In the genomic region with DNA sequence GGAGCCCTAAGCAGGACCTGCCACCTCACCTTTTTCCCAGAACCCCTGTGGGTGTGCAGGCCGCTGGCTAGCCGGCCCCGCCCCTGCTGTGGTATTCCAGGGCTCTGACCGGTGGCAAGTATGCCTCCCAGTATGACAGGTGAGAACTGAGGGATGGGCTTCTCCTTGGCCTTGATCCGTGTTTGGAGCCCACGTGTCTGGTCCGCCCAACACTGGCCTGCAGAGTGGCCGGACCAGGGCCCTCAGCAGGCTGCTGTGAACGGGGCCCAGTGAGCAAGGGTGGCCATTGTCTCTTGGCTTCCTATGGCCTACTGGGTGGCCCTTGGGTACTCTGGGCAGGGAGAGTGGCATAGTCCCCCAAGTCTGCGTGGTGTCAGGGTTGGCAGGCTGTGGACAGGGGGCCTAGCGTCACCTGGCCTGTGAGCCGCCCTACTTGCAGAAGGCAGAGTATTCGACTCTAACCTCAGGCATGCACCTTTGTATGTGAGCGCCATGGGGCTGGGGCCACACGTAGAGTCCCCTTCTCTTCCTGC, we compare ENCODE assay signal across 9 cellular contexts. TPM values are rescaled to one million over a fixed set of nuclear protein-coding genes. Genes with fewer than 3 reads are reported as not detected.
DNase-seq lines count a peak whose midpoint lies in the region; ATAC-seq, FAIRE-seq and TF ChIP-seq lines count a peak whose summit lies in the region.
"Had no signal": no experiment of that assay in that cellular context is flagged by ENCODE, and none has a peak within 500 bp of the region (broad histone marks: within the 10 kb centered on the region; RNA-seq: fewer than 3 reads in every experiment).

No MANE protein-coding gene starts in this region.

- H3K4me1 Mint-ChIP-seq in astrocyte (ENCODE audit: low read depth, unreplicated experiment) (peaks cover 11% of the 10 kb centered on the region), naive B cell (peaks cover 41 to 61% (median 49%) of the 10 kb centered on the region in 3 donors)

- no peaks in the 10 kb centered on the region for H3K9me3 ChIP-seq in A549
- no peaks in the 10 kb centered on the region for H3K9me3 ChIP-seq in astrocyte (ENCODE audit: insufficient read depth, low read depth, low read length)

- TF ChIP-seq CTCF in A549 (IDR thresholded peaks at IDR 0.05) (no peak), KMS-11 (conservative IDR thresholded peaks at IDR 0.05; ENCODE audit: low read depth, low read length) (no peak), astrocyte (IDR thresholded peaks at IDR 0.05; ENCODE audit: insufficient read depth, low read depth, low read length) (no peak)

- 95% methylated on average over 5 of the region's 15 CpGs for WGBS in A549 (ENCODE audit: missing lambda C conversion rate)

- ATAC-seq in A549: no peak
- ATAC-seq in naive B cell (ENCODE audit: low read depth in 2 of 2): no peak
- ATAC-seq in GM18858 (IDR thresholded peaks at IDR 0.05; ENCODE audit: unreplicated experiment): no peak
- no peak for ATAC-seq in GM18868 (IDR thresholded peaks at IDR 0.05; ENCODE audit: unreplicated experiment)

- TF ChIP-seq EP300 in A549 (IDR thresholded peaks at IDR 0.05): no peak

- H3K27me3 Mint-ChIP-seq in astrocyte (ENCODE audit: low read depth, unreplicated experiment) (no peaks in the 10 kb centered on the region), naive B cell (no peaks in the 10 kb centered on the region)

- DNase-seq in A549 (ENCODE audit: low read depth in 1 of 2, low spot score in 1 of 2): no peak
- no peak for DNase-seq in astrocyte (ENCODE audit: low read depth)
- DNase-seq in naive B cell: no peak
- DNase-seq in NCI-H2081 treated with DMSO at 0.1 percent for 48 hours (lab: John Stamatoyannopoulos, UW): no peak
- no peak for DNase-seq in D341Med (ENCODE audit: low spot score)
- DNase-seq: activated CD4-positive, alpha-beta T cell treated with anti-CD3 and anti-CD28 coated beads, Interleukin-2, amount 50 U/mL, for 4 hours had no signal

- H4K20me1 ChIP-seq in KMS-11 (ENCODE audit: insufficient read depth): no peaks in the 10 kb centered on the region
- H4K20me1 ChIP-seq in astrocyte (ENCODE audit: insufficient read depth, low read length): peaks cover 25% of the 10 kb centered on the region

- H2AFZ ChIP-seq in KMS-11 (ENCODE audit: low read depth) (no peak overlapping the region), astrocyte (ENCODE audit: low read depth, low read length) (no peak overlapping the region)

- TF ChIP-seq POLR2A in A549 (IDR thresholded peaks at IDR 0.05; ENCODE audit: low read length): no peak

- no peak overlapping the region; a peak in 1 of 6 replicates for H3K27ac ChIP-seq in A549
- no peak overlapping the region; the same call in 1 of the 2 replicates for H3K27ac ChIP-seq in KMS-11
- H3K27ac ChIP-seq in astrocyte (ENCODE audit: low read depth, low read length): no peak overlapping the region

- no peak overlapping the region for H3K4me3 Mint-ChIP-seq in astrocyte (ENCODE audit: unreplicated experiment)
- peak overlapping the region; percentile 9 to 91 (median 80) for H3K4me3 Mint-ChIP-seq in naive B cell

- H3K4me2 ChIP-seq in A549: peak overlapping the region; percentile 91
- H3K4me2 ChIP-seq in KMS-11: peak overlapping the region; percentile 68
- peak overlapping the region; percentile 86 for H3K4me2 ChIP-seq in astrocyte (ENCODE audit: low read length)

- H3K36me3 ChIP-seq in KMS-11 (ENCODE audit: insufficient read depth) (no peaks in the 10 kb centered on the region), astrocyte (ENCODE audit: insufficient read depth, low read length) (no peaks in the 10 kb centered on the region)

- TF ChIP-seq RAD21 in A549 (conservative IDR thresholded peaks at IDR 0.05 in 1 of 2, IDR thresholded peaks at IDR 0.05 in 1 of 2): no peak

- no peak overlapping the region for H3K27ac Mint-ChIP-seq in astrocyte (ENCODE audit: unreplicated experiment)
- H3K27ac Mint-ChIP-seq in naive B cell: peak overlapping the region in 1 of 6 donors; percentile 43

- H3K9me3 Mint-ChIP-seq in astrocyte (ENCODE audit: unreplicated experiment) (no peaks in the 10 kb centered on the region), naive B cell (no peaks in the 10 kb centered on the region)

- H3K4me1 ChIP-seq in A549: peaks cover 34% of the 10 kb centered on the region
- H3K4me1 ChIP-seq in KMS-11 (ENCODE audit: low read depth, poor library complexity, severe bottlenecking): peaks cover 19% of the 10 kb centered on the region
- peaks cover 24% of the 10 kb centered on the region for H3K4me1 ChIP-seq in astrocyte (ENCODE audit: insufficient read depth, low read length)

- peaks cover 28% of the 10 kb centered on the region for H3K79me2 ChIP-seq in KMS-11 (ENCODE audit: insufficient read depth, low read depth)
- H3K79me2 ChIP-seq in astrocyte (ENCODE audit: insufficient read depth, low read length): peaks cover 7% of the 10 kb centered on the region

- CTCF ChIA-PET in A549 (lab: Yijun Ruan, JAX): no interaction called here

- POLR2A ChIA-PET in A549 (lab: Yijun Ruan, JAX): interaction anchor here (2.1 kb wide), 1 partner anchor 16 kb away, joined by 12 read pairs; a partner anchor contains a TSS

- no peak overlapping the region; the same call in 1 of the 2 replicates for H3K9ac ChIP-seq in KMS-11
- H3K9ac ChIP-seq in astrocyte (ENCODE audit: low read length): no peak overlapping the region

- FAIRE-seq in A549 (lab: Jason Lieb, UNC) (no peak), astrocyte (lab: Jason Lieb, UNC) (no peak)

- H3K4me3 ChIP-seq in A549: peak overlapping the region; percentile 76; the same call in 1 of the 3 replicates
- peak overlapping the region; percentile 48 for H3K4me3 ChIP-seq in KMS-11 (IDR thresholded peaks at IDR 0.05; ENCODE audit: insufficient read depth, low read depth, low read length)
- no peak overlapping the region for H3K4me3 ChIP-seq in astrocyte (ENCODE audit: insufficient read depth, low read depth, low read length)

- H3K36me3 Mint-ChIP-seq in astrocyte (ENCODE audit: low read depth, unreplicated experiment) (no peaks in the 10 kb centered on the region), naive B cell (no peaks in the 10 kb centered on the region)

- H3K27me3 ChIP-seq in KMS-11 (ENCODE audit: insufficient read depth, low read depth) (no peaks in the 10 kb centered on the region), astrocyte (ENCODE audit: insufficient read depth, low read length) (no peaks in the 10 kb centered on the region)

TF ChIP-seq in A549, 52 proteins besides CTCF, POLR2A, EP300 and RAD21:
- TF ChIP-seq CHD2 (IDR thresholded peaks at IDR 0.05; ENCODE audit: low read length, partially characterized antibody) (no peak), FOSL2 (IDR thresholded peaks at IDR 0.05) (no peak), FOSL2 (CRISPR knock-in tag; IDR thresholded peaks at IDR 0.05) (no peak)

RNA-seq across cellular contexts. Expression of a gene that starts 1.8 kb away (rescaled TPM):
- 9.2 and 20.0 TPM in 2 replicates for polyA plus RNA-seq in A549 (2011; rRNA removed)
- polyA plus RNA-seq in A549 (2012; cell fraction: cytosol; rRNA removed): 20.3 and 33.9 TPM in 2 replicates
- 87.4 and 124 TPM in 2 replicates for polyA plus RNA-seq in A549 (2012; cell fraction: nucleus; rRNA removed)
- polyA plus RNA-seq in A549 (2017; fragmentation: RNase III; extraction: RNeasy Plus Mini Kit Qiagen cat#74134 plus additional on column Dnase treatment): 23.7 to 26.4 TPM (median 26.3 TPM) in 3 replicates
- 24.9 and 34.2 TPM in 2 replicates for polyA minus RNA-seq in A549 (2011; rRNA and poly(A)+ RNA removed)
- total RNA-seq in astrocyte: 22.7 and 25.2 TPM in 2 replicates
- polyA plus RNA-seq in naive B cell (ENCODE audit: low read depth in 6 of 6): 10 to 100 TPM; 15.6 to 44.3 (median 28.3) TPM

RNA-seq across cellular contexts. Expression of a gene that starts 9.9 kb away (rescaled TPM):
- polyA plus RNA-seq in A549 (2011; rRNA removed) (11.8 and 14.3 TPM in 2 replicates), A549 (2017; fragmentation: RNase III; extraction: RNeasy Plus Mini Kit Qiagen cat#74134 plus additional on column Dnase treatment) (5.2 to 5.8 TPM (median 5.6 TPM) in 3 replicates), naive B cell (ENCODE audit: low read depth in 6 of 6) (10 to 100 TPM; 20.5 to 39.0 (median 24.7) TPM)
- 6.8 and 8.6 TPM in 2 replicates for polyA plus RNA-seq in A549 (2012; cell fraction: cytosol; rRNA removed)
- polyA plus RNA-seq in A549 (2012; cell fraction: nucleus; rRNA removed): 7.9 and 8.2 TPM in 2 replicates
- 5.4 and 6.1 TPM in 2 replicates for polyA minus RNA-seq in A549 (2011; rRNA and poly(A)+ RNA removed)
- 3.2 and 4.1 TPM in 2 replicates for total RNA-seq in astrocyte

RNA-seq across cellular contexts. Expression of a gene that starts 12.3 kb away (rescaled TPM):
- polyA plus RNA-seq in A549 (2011; rRNA removed) (16.5 and 18.9 TPM in 2 replicates), A549 (2017; fragmentation: RNase III; extraction: RNeasy Plus Mini Kit Qiagen cat#74134 plus additional on column Dnase treatment) (10.6 to 13.4 TPM (median 12.0 TPM) in 3 replicates), naive B cell (ENCODE audit: low read depth in 6 of 6) (10 to 100 TPM in 2 of 6 donors, 1 to 10 TPM in 4; 5.8 to 21.1 (median 8.9) TPM)
- polyA plus RNA-seq in A549 (2012; cell fraction: cytosol; rRNA removed): 19.6 and 22.0 TPM in 2 replicates
- polyA plus RNA-seq in A549 (2012; cell fraction: nucleus; rRNA removed): 52.7 and 56.8 TPM in 2 replicates
- polyA minus RNA-seq in A549 (2011; rRNA and poly(A)+ RNA removed): 42.4 and 55.2 TPM in 2 replicates
- total RNA-seq in astrocyte: 6.9 and 7.2 TPM in 2 replicates

RNA-seq across cellular contexts. Expression of a gene that starts 16.5 kb away (rescaled TPM):
- 8.4 and 9.5 TPM in 2 replicates for polyA plus RNA-seq in A549 (2011; rRNA removed)
- polyA plus RNA-seq in A549 (2012; cell fraction: cytosol; rRNA removed): 29.9 and 35.6 TPM in 2 replicates
- 89.6 and 119 TPM in 2 replicates for polyA plus RNA-seq in A549 (2012; cell fraction: nucleus; rRNA removed)
- 15.8 to 17.7 TPM (median 15.9 TPM) in 3 replicates for polyA plus RNA-seq in A549 (2017; fragmentation: RNase III; extraction: RNeasy Plus Mini Kit Qiagen cat#74134 plus additional on column Dnase treatment)
- polyA minus RNA-seq in A549 (2011; rRNA and poly(A)+ RNA removed): 7.1 and 8.4 TPM in 2 replicates
- total RNA-seq in astrocyte: 22.7 and 24.9 TPM in 2 replicates
- polyA plus RNA-seq in naive B cell (ENCODE audit: low read depth in 6 of 6): 10 to 100 TPM in 1 of 6 donors, 1 to 10 TPM in 5; 1.4 to 19.0 (median 7.5) TPM

RNA-seq across cellular contexts. Expression of a gene that starts 55.2 kb away (rescaled TPM):
- 0.65 and 1.3 TPM in 2 replicates for polyA plus RNA-seq in A549 (2011; rRNA removed)
- 1.2 and 1.6 TPM in 2 replicates for polyA plus RNA-seq in A549 (2012; cell fraction: cytosol; rRNA removed)
- 9.5 and 11.4 TPM in 2 replicates for polyA plus RNA-seq in A549 (2012; cell fraction: nucleus; rRNA removed)
- polyA plus RNA-seq in A549 (2017; fragmentation: RNase III; extraction: RNeasy Plus Mini Kit Qiagen cat#74134 plus additional on column Dnase treatment): 0.79 to 1.0 TPM (median 0.90 TPM) in 3 replicates
- polyA minus RNA-seq in A549 (2011; rRNA and poly(A)+ RNA removed): 0.70 and 1.1 TPM in 2 replicates
- total RNA-seq in astrocyte: 0.72 and 0.82 TPM in 2 replicates
- 1 to 10 TPM in 2 of 6 donors, under 1 TPM in 3, not detected in 1; 0.54 to 2.9 (median 0.82) TPM for polyA plus RNA-seq in naive B cell (ENCODE audit: low read depth in 6 of 6)
